Comparison of ENCODE assay signal across 1 cellular context in genomic region chr3:67529915-67530314, GRCh38.
TF ChIP-seq lines count a peak whose summit lies in the region.

No MANE protein-coding gene starts in this region.

TF ChIP-seq in IMR-90, 13 proteins besides CTCF, POLR2A, EP300 and RAD21 (continued from another document):
- TF ChIP-seq USF2 (IDR thresholded peaks at IDR 0.05; ENCODE audit: low read depth, low read length) (no peak), MAFK (IDR thresholded peaks at IDR 0.05; ENCODE audit: low read depth, low read length) (no peak), MXI1 (IDR thresholded peaks at IDR 0.05; ENCODE audit: borderline replicate concordance, low read depth, low read length) (no peak), SMC3 (IDR thresholded peaks at IDR 0.05; ENCODE audit: low read depth, low read length) (no peak), FOS (IDR thresholded peaks at IDR 0.05; ENCODE audit: low read depth, low read length) (no peak), CEBPB (IDR thresholded peaks at IDR 0.05; ENCODE audit: low read depth, low read length) (no peak)
